12 cellular contexts compared by ENCODE assay signal in the genomic region with DNA sequence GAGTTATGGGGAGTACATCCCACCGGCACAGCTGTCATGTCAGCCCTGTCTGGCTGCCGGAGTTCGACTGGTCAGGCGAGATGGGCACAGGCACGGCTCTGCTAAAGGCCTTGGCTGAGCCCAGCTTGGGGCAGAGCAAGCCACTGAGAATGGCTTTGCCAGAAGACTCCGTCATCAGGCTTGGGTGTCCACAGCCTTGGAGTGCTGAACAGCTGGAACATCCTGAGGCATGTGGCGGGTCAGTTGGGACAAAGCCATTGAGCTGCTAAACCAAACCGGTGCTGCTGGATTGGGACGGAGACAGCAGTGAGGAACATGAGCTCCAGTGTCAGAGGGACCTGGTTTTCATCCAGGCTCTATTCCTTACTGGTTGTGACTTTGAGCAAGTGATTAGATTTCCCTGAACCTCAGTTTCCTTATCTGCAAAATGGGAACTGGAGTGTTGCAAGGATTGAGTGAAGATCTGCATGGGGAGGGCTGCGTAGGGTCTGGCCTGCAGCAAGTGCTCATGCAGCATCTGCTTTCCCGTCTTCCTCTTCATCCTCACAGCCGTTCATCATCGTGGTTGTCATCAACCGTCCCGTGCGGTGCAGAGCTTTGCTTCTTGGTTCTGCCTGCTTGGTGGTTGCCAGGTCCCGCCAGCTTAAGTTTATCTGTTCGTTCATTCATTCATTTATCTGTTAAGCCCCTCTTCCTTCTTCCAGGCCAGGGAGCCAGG.
DNase-seq lines count a peak whose midpoint lies in the region; ATAC-seq and TF ChIP-seq lines count a peak whose summit lies in the region.
"Had no signal": no experiment of that assay in that cellular context is flagged by ENCODE, and none has a peak within 500 bp of the region (broad histone marks: within the 10 kb centered on the region; RNA-seq: fewer than 3 reads in every experiment).

No MANE protein-coding gene starts in this region.

- 61 to 90% methylated on average over 5 to 6 of the region's 18 CpGs for WGBS in gastroesophageal sphincter (ENCODE audit: low coverage in 1 of 2), 2 donors

- H3K27ac Mint-ChIP-seq in activated naive CD8-positive, alpha-beta T cell = peak overlapping the region; percentile 19
- no peak overlapping the region for H3K27ac Mint-ChIP-seq in activated naive CD8-positive, alpha-beta T cell treated with anti-CD3 and anti-CD28 coated beads for 36 hours
- H3K27ac Mint-ChIP-seq in naive B cell = peak overlapping the region in 5 of 6 donors; percentile 24 to 76 (median 28)
- no peak overlapping the region for H3K27ac Mint-ChIP-seq in activated CD8-positive, alpha-beta memory T cell treated with anti-CD3 and anti-CD28 coated beads, Interleukin-2, amount 10 ng/mL, durations not matched to agents 7 days and 5 days

- H3K4me1 ChIP-seq in gastroesophageal sphincter = peaks cover 0 to 61% (median 6%) of the 10 kb centered on the region in 3 donors
- H3K4me1 ChIP-seq: pancreas had no signal

- no peak for DNase-seq in activated naive CD8-positive, alpha-beta T cell treated with anti-CD3 and anti-CD28 coated beads for 36 hours
- DNase-seq in naive B cell (no peak), NCI-H1436 treated with DMSO at 0.1 percent for 48 hours (lab: John Stamatoyannopoulos, UW) (no peak), NCI-H1694 (lab: John Stamatoyannopoulos, UW) (no peak)
- DNase-seq in NK-92 treated with Interleukin-12 subunit alpha and Interleukin-12 subunit beta, amount 100 ng/mL, for 24 hours (lab: John Stamatoyannopoulos, UW) = no peak
- DNase-seq in activated CD8-positive, alpha-beta memory T cell treated with anti-CD3 and anti-CD28 coated beads, Interleukin-2, amount 10 ng/mL, durations not matched to agents 7 days and 5 days = no peak

- H3K9me3 Mint-ChIP-seq in activated naive CD8-positive, alpha-beta T cell (ENCODE audit: low read depth) = no peaks in the 10 kb centered on the region
- no peaks in the 10 kb centered on the region for H3K9me3 Mint-ChIP-seq in activated naive CD8-positive, alpha-beta T cell treated with anti-CD3 and anti-CD28 coated beads for 36 hours
- H3K9me3 Mint-ChIP-seq in naive B cell = no peaks in the 10 kb centered on the region
- peaks cover 2% of the 10 kb centered on the region for H3K9me3 Mint-ChIP-seq in activated CD8-positive, alpha-beta memory T cell treated with anti-CD3 and anti-CD28 coated beads, Interleukin-2, amount 10 ng/mL, durations not matched to agents 7 days and 5 days (ENCODE audit: low read depth)

- no peak for TF ChIP-seq CTCF in gastroesophageal sphincter (IDR thresholded peaks at IDR 0.05)

- ATAC-seq in gastroesophageal sphincter (peak; percentile 76), naive B cell (ENCODE audit: low read depth in 2 of 2) (no peak)
- ATAC-seq in activated CD8-positive, alpha-beta memory T cell treated with anti-CD3 and anti-CD28 coated beads, Interleukin-2, amount 10 ng/mL, durations not matched to agents 7 days and 5 days = no peak

- peaks cover 7% of the 10 kb centered on the region for H3K36me3 Mint-ChIP-seq in activated naive CD8-positive, alpha-beta T cell
- peaks cover 9% of the 10 kb centered on the region for H3K36me3 Mint-ChIP-seq in activated naive CD8-positive, alpha-beta T cell treated with anti-CD3 and anti-CD28 coated beads for 36 hours
- H3K36me3 Mint-ChIP-seq in naive B cell = peaks cover 7 to 19% of the 10 kb centered on the region in 2 donors
- H3K36me3 Mint-ChIP-seq in activated CD8-positive, alpha-beta memory T cell treated with anti-CD3 and anti-CD28 coated beads, Interleukin-2, amount 10 ng/mL, durations not matched to agents 7 days and 5 days = peaks cover 9% of the 10 kb centered on the region

- H3K27ac ChIP-seq in gastroesophageal sphincter = peak overlapping the region in 3 of 4 donors; percentile 61 to 70 (median 61)
- H3K27ac ChIP-seq: pancreas, RWPE1, VCaP had no signal

- peaks cover 35% of the 10 kb centered on the region for H3K4me1 Mint-ChIP-seq in activated naive CD8-positive, alpha-beta T cell (ENCODE audit: low read depth)
- peaks cover 23% of the 10 kb centered on the region for H3K4me1 Mint-ChIP-seq in activated naive CD8-positive, alpha-beta T cell treated with anti-CD3 and anti-CD28 coated beads for 36 hours
- H3K4me1 Mint-ChIP-seq in naive B cell = peaks cover 43 to 48% (median 46%) of the 10 kb centered on the region in 3 donors
- H3K4me1 Mint-ChIP-seq in activated CD8-positive, alpha-beta memory T cell treated with anti-CD3 and anti-CD28 coated beads, Interleukin-2, amount 10 ng/mL, durations not matched to agents 7 days and 5 days = peaks cover 35% of the 10 kb centered on the region

- no peak for TF ChIP-seq EP300 in gastroesophageal sphincter (IDR thresholded peaks at IDR 0.05)

- CTCF ChIA-PET in activated CD8-positive, alpha-beta memory T cell treated with anti-CD3 and anti-CD28 coated beads, Interleukin-2, amount 10 ng/mL, durations not matched to agents 7 days and 5 days (lab: Charles Lee) = no interaction called here

- H3K27me3 Mint-ChIP-seq in activated naive CD8-positive, alpha-beta T cell = no peaks in the 10 kb centered on the region
- H3K27me3 Mint-ChIP-seq in activated naive CD8-positive, alpha-beta T cell treated with anti-CD3 and anti-CD28 coated beads for 36 hours = no peaks in the 10 kb centered on the region
- no peaks in the 10 kb centered on the region for H3K27me3 Mint-ChIP-seq in naive B cell
- no peaks in the 10 kb centered on the region for H3K27me3 Mint-ChIP-seq in activated CD8-positive, alpha-beta memory T cell treated with anti-CD3 and anti-CD28 coated beads, Interleukin-2, amount 10 ng/mL, durations not matched to agents 7 days and 5 days

- no peaks in the 10 kb centered on the region for H3K27me3 ChIP-seq in gastroesophageal sphincter
- H3K27me3 ChIP-seq: MG63, pancreas had no signal

- no peak for TF ChIP-seq POLR2A in gastroesophageal sphincter (IDR thresholded peaks at IDR 0.05)

- H3K4me3 ChIP-seq in gastroesophageal sphincter = no peak overlapping the region
- H3K4me3 ChIP-seq: MG63, pancreas had no signal

- H3K9me3 ChIP-seq in gastroesophageal sphincter = no peaks in the 10 kb centered on the region
- H3K9me3 ChIP-seq: MG63, pancreas had no signal

- H3K4me3 Mint-ChIP-seq in activated naive CD8-positive, alpha-beta T cell = no peak overlapping the region
- H3K4me3 Mint-ChIP-seq in activated naive CD8-positive, alpha-beta T cell treated with anti-CD3 and anti-CD28 coated beads for 36 hours = no peak overlapping the region
- H3K4me3 Mint-ChIP-seq in naive B cell = no peak overlapping the region
- H3K4me3 Mint-ChIP-seq in activated CD8-positive, alpha-beta memory T cell treated with anti-CD3 and anti-CD28 coated beads, Interleukin-2, amount 10 ng/mL, durations not matched to agents 7 days and 5 days = no peak overlapping the region

- H3K36me3 ChIP-seq in gastroesophageal sphincter = no peaks in the 10 kb centered on the region
- H3K36me3 ChIP-seq: MG63, pancreas had no signal

Comparison
In these comparisons a context has a peak if more than half of its experiments do, and no peak if none do; other contexts are left out.
1. H3K27ac Mint-ChIP-seq: peak in activated naive CD8-positive, alpha-beta T cell (single experiment) and naive B cell (5 of 6); none in activated naive CD8-positive, alpha-beta T cell treated with anti-CD3 and anti-CD28 coated beads for 36 hours (single experiment) and activated CD8-positive, alpha-beta memory T cell treated with anti-CD3 and anti-CD28 coated beads, Interleukin-2, amount 10 ng/mL, durations not matched to agents 7 days and 5 days (single experiment).